30 cellular contexts compared by ENCODE assay signal in the genomic region with DNA sequence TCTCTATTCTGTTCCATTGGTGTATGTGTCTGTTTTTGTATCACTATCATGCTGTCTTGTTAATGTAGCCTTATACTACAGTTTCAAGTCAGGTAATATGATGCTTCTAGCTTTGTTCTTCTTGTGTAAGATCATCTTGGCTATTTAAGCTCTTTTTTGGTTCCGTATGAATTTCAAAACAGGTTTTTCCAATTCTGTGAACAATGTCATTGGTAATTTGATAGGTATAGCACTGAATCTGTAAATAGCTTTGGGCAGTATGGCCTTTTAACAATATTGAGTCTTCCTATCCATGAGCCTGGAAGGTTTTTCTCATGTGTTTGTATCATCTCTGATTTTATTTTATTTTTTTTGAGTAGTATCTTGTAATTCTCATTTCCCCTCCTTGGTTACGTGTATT.
"Had no signal": no experiment of that assay in that cellular context is flagged by ENCODE, and none has a peak within 500 bp of the region (broad histone marks: within the 10 kb centered on the region; RNA-seq: fewer than 3 reads in every experiment).

No MANE protein-coding gene starts in this region.

- H3K9me3 Mint-ChIP-seq: activated B cell treated with CpG ODN at 0.5 μM for 24 hours had no signal

- FAIRE-seq: colon, K562, RCC 7860 had no signal

- H3K36me3 ChIP-seq: ascending aorta had no signal

- H3K27ac Mint-ChIP-seq: activated B cell treated with CpG ODN at 0.5 μM for 24 hours; activated CD4-positive, alpha-beta T cell treated with anti-CD3 and anti-CD28 coated beads, Interleukin-2, amount 10 ng/mL, durations not matched to agents 24 days and 14 days; activated CD8-positive, alpha-beta memory T cell treated with anti-CD3 and anti-CD28 coated beads, Interleukin-2, amount 10 ng/mL, durations not matched to agents 7 days and 5 days; activated naive CD4-positive, alpha-beta T cell treated with anti-CD3 and anti-CD28 coated beads, Interleukin-2, amount 50 U/mL, for 72 hours; activated naive CD8-positive, alpha-beta T cell treated with anti-CD3 and anti-CD28 coated beads, Interleukin-2, amount 50 U/mL, for 24 hours; activated T-cell treated with anti-CD3 and anti-CD28 coated beads, Interleukin-2, amount 50 U/mL, for 24 hours; T-helper 17 cell had no signal

- H3K27me3 Mint-ChIP-seq: activated B cell treated with CpG ODN at 0.5 μM for 24 hours; activated CD4-positive, alpha-beta T cell treated with anti-CD3 and anti-CD28 coated beads, Interleukin-2, amount 10 ng/mL, durations not matched to agents 24 days and 14 days; activated CD8-positive, alpha-beta memory T cell treated with anti-CD3 and anti-CD28 coated beads, Interleukin-2, amount 10 ng/mL, durations not matched to agents 7 days and 5 days; activated naive CD8-positive, alpha-beta T cell treated with anti-CD3 and anti-CD28 coated beads, Interleukin-2, amount 50 U/mL, for 24 hours; activated T-cell treated with anti-CD3 and anti-CD28 coated beads, Interleukin-2, amount 50 U/mL, for 24 hours; T-helper 17 cell had no signal

- H3K4me3 Mint-ChIP-seq: activated B cell treated with CpG ODN at 0.5 μM for 24 hours; activated CD4-positive, alpha-beta T cell treated with anti-CD3 and anti-CD28 coated beads, Interleukin-2, amount 10 ng/mL, durations not matched to agents 24 days and 14 days; activated CD8-positive, alpha-beta memory T cell treated with anti-CD3 and anti-CD28 coated beads, Interleukin-2, amount 10 ng/mL, durations not matched to agents 7 days and 5 days; activated naive CD8-positive, alpha-beta T cell treated with anti-CD3 and anti-CD28 coated beads, Interleukin-2, amount 50 U/mL, for 24 hours; activated T-cell treated with anti-CD3 and anti-CD28 coated beads, Interleukin-2, amount 50 U/mL, for 24 hours; T-helper 17 cell had no signal

- H3K4me3 ChIP-seq: ascending aorta, body of pancreas, K562 had no signal

- DNase-seq: activated B cell treated with CpG ODN at 0.5 μM for 24 hours; activated CD4-positive, alpha-beta T cell treated with anti-CD3 and anti-CD28 coated beads for 1 hour; activated CD4-positive, alpha-beta T cell treated with anti-CD3 and anti-CD28 coated beads, Interleukin-2, amount 10 ng/mL, durations not matched to agents 24 days and 14 days; activated CD4-positive, alpha-beta T cell treated with anti-CD3 and anti-CD28 coated beads, Interleukin-2, amount 50 U/mL, for 48 hours; activated CD8-positive, alpha-beta memory T cell treated with anti-CD3 and anti-CD28 coated beads, Interleukin-2, amount 10 ng/mL, durations not matched to agents 7 days and 5 days; activated effector memory CD4-positive, alpha-beta T cell treated with anti-CD3 and anti-CD28 coated beads, Interleukin-2, amount 50 U/mL, for 16 hours; activated naive CD4-positive, alpha-beta T cell treated with Interleukin-2 at 50 U/mL for 16 hours; activated naive CD8-positive, alpha-beta T cell treated with anti-CD3 and anti-CD28 coated beads, Interleukin-2, amount 50 U/mL, for 24 hours; activated T-cell treated with anti-CD3 and anti-CD28 coated beads, Interleukin-2, amount 50 U/mL, for 24 hours; amniotic stem cell; body of pancreas; cerebellar nuclear complex; Karpas-422; NCI-H1105 treated with DMSO at 0.1 percent for 48 hours; NCI-H1436 treated with DMSO at 0.1 percent for 48 hours; NCI-H187; NCI-H2081 treated with DMSO at 0.1 percent for 48 hours; NCI-H446; NCI-H524; NCI-H774; NK-92 treated with Interleukin-12 subunit alpha and Interleukin-12 subunit beta, amount 100 ng/mL, for 24 hours; OCI-M1; SHP77; T-helper 17 cell; T-helper 9 cell had no signal

- H3K4me1 Mint-ChIP-seq: activated naive CD8-positive, alpha-beta T cell treated with anti-CD3 and anti-CD28 coated beads, Interleukin-2, amount 50 U/mL, for 24 hours; T-helper 17 cell had no signal

- ATAC-seq: activated CD8-positive, alpha-beta memory T cell treated with anti-CD3 and anti-CD28 coated beads, Interleukin-2, amount 10 ng/mL, durations not matched to agents 7 days and 5 days; activated naive CD4-positive, alpha-beta T cell treated with anti-CD3 and anti-CD28 coated beads, Interleukin-2, amount 50 U/mL, for 72 hours; activated naive CD8-positive, alpha-beta T cell treated with anti-CD3 and anti-CD28 coated beads, Interleukin-2, amount 50 U/mL, for 24 hours; body of pancreas; K562; T-helper 17 cell had no signal

- H3K27me3 ChIP-seq: ascending aorta, body of pancreas had no signal
